ENCODE assay signal across 1 cellular context in the genomic region with DNA sequence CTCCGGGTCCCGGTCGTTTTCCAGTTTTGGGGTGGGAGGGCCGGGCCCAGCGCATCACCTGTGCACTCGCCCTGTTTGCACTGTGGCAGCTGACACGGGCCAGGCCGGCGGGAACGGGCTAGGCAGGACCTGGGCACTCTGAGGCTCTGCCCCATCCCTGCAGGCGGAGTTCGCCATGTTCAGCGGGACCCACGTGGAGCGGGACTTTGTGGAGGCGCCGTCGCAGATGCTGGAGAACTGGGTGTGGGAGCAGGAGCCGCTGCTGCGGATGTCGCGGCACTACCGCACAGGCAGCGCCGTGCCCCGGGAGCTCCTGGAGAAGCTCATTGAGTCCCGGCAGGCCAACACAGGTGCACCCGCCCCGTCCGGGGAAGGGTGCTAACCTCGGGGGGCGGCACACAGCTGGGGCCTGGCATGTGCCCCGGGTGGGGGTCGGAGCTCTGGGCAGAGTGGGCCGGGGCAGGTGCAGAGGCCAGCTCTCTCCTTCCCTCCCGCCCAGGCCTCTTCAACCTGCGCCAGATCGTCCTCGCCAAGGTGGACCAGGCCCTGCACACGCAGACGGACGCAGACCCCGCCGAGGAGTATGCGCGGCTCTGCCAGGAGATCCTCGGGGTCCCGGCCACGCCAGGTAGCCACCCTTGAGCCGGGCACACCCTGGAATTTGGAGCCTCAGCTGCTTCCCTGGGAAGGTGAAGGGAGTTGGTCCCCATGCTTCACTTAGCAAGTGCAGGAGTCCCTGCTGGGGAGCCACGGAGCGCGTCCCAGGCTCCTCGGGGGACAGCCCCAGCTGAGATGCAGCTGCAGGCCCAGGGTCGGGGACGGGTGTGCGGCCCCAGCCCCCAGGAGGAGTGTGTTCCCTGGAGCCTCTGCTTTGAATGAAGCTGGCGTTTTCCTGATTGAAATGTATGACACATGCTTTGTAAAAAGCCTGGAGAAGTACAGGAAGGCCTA.
TF ChIP-seq lines count a peak whose summit lies in the region.

No MANE protein-coding gene starts in this region.

TF ChIP-seq in HepG2, 621 proteins besides CTCF, POLR2A, EP300 and RAD21 (continued from another document):
- no peak for TF ChIP-seq XBP1 (CRISPR knock-in tag; IDR thresholded peaks at IDR 0.05)
TF ChIP-seq in HepG2: peak in this region for 5.
